Comparison of ENCODE assay signal across 7 cellular contexts in genomic region chr2:85886585-85886984, GRCh38. TPM values are rescaled to one million over a fixed set of nuclear protein-coding genes. Genes with fewer than 3 reads are reported as not detected.
A peak's percentile ranks its signal among the peaks of the same experiment; 100 is the strongest.
DNase-seq lines count a peak whose midpoint lies in the region; ATAC-seq and TF ChIP-seq lines count a peak whose summit lies in the region.

No MANE protein-coding gene starts in this region.

- no peak overlapping the region for H3K4me3 ChIP-seq in neuronal stem cell (ENCODE audit: low read length in 2 of 2)
- H3K4me3 ChIP-seq in testis: no peak overlapping the region

- no peak overlapping the region for H3K14ac ChIP-seq in neuronal stem cell (ENCODE audit: low read length)

- no peak overlapping the region for H3K4me2 ChIP-seq in neuronal stem cell (ENCODE audit: insufficient read depth, low read length, poor library complexity, severe bottlenecking)

- no peak overlapping the region for H2BK120ac ChIP-seq in neuronal stem cell (ENCODE audit: low read depth, low read length)

- H4K8ac ChIP-seq in neuronal stem cell (ENCODE audit: low read depth, low read length): no peak overlapping the region

- no peak overlapping the region for H2BK12ac ChIP-seq in neuronal stem cell (ENCODE audit: low read length)

- no peak for TF ChIP-seq POLR2A in testis (IDR thresholded peaks at IDR 0.05)

- peaks cover under 1% of the 10 kb centered on the region for H3K9me3 Mint-ChIP-seq in endothelial cell (ENCODE audit: unreplicated experiment)

- H3K4me3 Mint-ChIP-seq in endothelial cell (ENCODE audit: unreplicated experiment): peak overlapping the region; percentile 92

- no peak overlapping the region for H3K18ac ChIP-seq in neuronal stem cell (ENCODE audit: low read length)

- H3K36me3 ChIP-seq in neuronal stem cell (replicated peaks in 1 of 2; ENCODE audit: control insufficient read depth in 2 of 2, insufficient read depth in 2 of 2, low read length in 2 of 2) (no peaks in the 10 kb centered on the region), testis (ENCODE audit: low read depth, missing control alignments) (no peaks in the 10 kb centered on the region)

- H3K27ac Mint-ChIP-seq in endothelial cell (ENCODE audit: unreplicated experiment): no peak overlapping the region

- H3K9ac ChIP-seq in neuronal stem cell (ENCODE audit: low read depth, low read length, poor library complexity): peak overlapping the region; percentile 30

- TF ChIP-seq CTCF in endothelial cell (IDR thresholded peaks at IDR 0.05; ENCODE audit: unreplicated experiment): no peak
- no peak for TF ChIP-seq CTCF in testis (IDR thresholded peaks at IDR 0.05)

- H3K9me3 ChIP-seq in neuronal stem cell (replicated peaks in 1 of 2; ENCODE audit: control insufficient read depth in 2 of 2, insufficient read depth in 1 of 2, low read depth in 1 of 2, low read length in 2 of 2) (no peaks in the 10 kb centered on the region), testis (no peaks in the 10 kb centered on the region)

- WGBS in neuronal stem cell (ENCODE audit: extremely low coverage in 2 of 2, insufficient read length in 2 of 2, insufficient replicate concordance in 1 of 2), 2 donors: no CpG with 5 or more reads among the region's 11 CpGs
- 5 to 8% methylated on average over 11 of the region's 11 CpGs for WGBS in testis, 2 donors

- H3K4me1 ChIP-seq in neuronal stem cell (ENCODE audit: control insufficient read depth in 2 of 2, insufficient read depth in 1 of 2, low read depth in 1 of 2, low read length in 2 of 2) (peaks cover 8 to 22% of the 10 kb centered on the region in 2 donors), testis (peaks cover 31% of the 10 kb centered on the region)

- no peak overlapping the region for H2AK5ac ChIP-seq in neuronal stem cell (ENCODE audit: low read depth, low read length)

- DNase-seq in Kasumi-1 (lab: John Stamatoyannopoulos, UW) (peak; percentile 57 to 58), endothelial cell (ENCODE audit: low spot score) (no peak), neuronal stem cell (ENCODE audit: low spot score) (no peak), testis (peak; percentile 72)
- DNase-seq in activated CD8-positive, alpha-beta memory T cell treated with anti-CD3 and anti-CD28 coated beads for 4 hours (ENCODE audit: low read depth in 2 of 2): peak; percentile 34 to 44

- intact Hi-C loops in testis (cut with DNase I; ENCODE audit: low total_unique reads): loop anchor here (5.0 to 10.0 kb wide), 2 partner anchors 111 to 188 kb away; no protein-coding TSS in a partner anchor

- H2BK15ac ChIP-seq in neuronal stem cell (ENCODE audit: low read length): no peak overlapping the region

- peaks cover 36% of the 10 kb centered on the region for H3K36me3 Mint-ChIP-seq in endothelial cell (ENCODE audit: low read depth, unreplicated experiment)

- H3K4me1 Mint-ChIP-seq in endothelial cell (ENCODE audit: unreplicated experiment): peaks cover 50% of the 10 kb centered on the region

- H3K27me3 Mint-ChIP-seq in endothelial cell (ENCODE audit: unreplicated experiment): peaks cover 4% of the 10 kb centered on the region

- ATAC-seq in HG03520 (IDR thresholded peaks at IDR 0.05; ENCODE audit: unreplicated experiment) (no peak), HG03025 (IDR thresholded peaks at IDR 0.05; ENCODE audit: low FRiP score, unreplicated experiment) (no peak)

- no peak overlapping the region for H2BK5ac ChIP-seq in neuronal stem cell (ENCODE audit: low read length)

- no peaks in the 10 kb centered on the region for H3K79me1 ChIP-seq in neuronal stem cell (ENCODE audit: low read depth, low read length)

- H4K91ac ChIP-seq in neuronal stem cell (ENCODE audit: low read depth, low read length, poor library complexity): no peak overlapping the region

- H3K27ac ChIP-seq in neuronal stem cell (replicated peaks; ENCODE audit: low read length) (no peak overlapping the region), testis (peak overlapping the region; percentile 41 to 92)

- H3K4ac ChIP-seq in neuronal stem cell (ENCODE audit: low read length): no peak overlapping the region

- H3K27me3 ChIP-seq in neuronal stem cell (ENCODE audit: control insufficient read depth in 3 of 3, insufficient read depth in 3 of 3, low read depth in 1 of 3, low read length in 3 of 3) (peaks cover 0 to 39% (median 18%) of the 10 kb centered on the region in 3 experiments), testis (no peaks in the 10 kb centered on the region)

- H3K23ac ChIP-seq in neuronal stem cell (ENCODE audit: low read depth, low read length, poor library complexity): no peak overlapping the region

- H2AFZ ChIP-seq in neuronal stem cell (ENCODE audit: low read length): peak overlapping the region; percentile 43

RNA-seq across cellular contexts. Expression of gene ST3GAL5, which starts 2.2 kb away (rescaled TPM):
- total RNA-seq in endothelial cell (ENCODE audit: unreplicated experiment) (49.8 TPM), testis (10 to 100 TPM; 38.3 to 60.0 TPM)
- 5.0 TPM for polyA plus RNA-seq in neuronal stem cell (2013, experiment 1 of 2)
- polyA plus RNA-seq in neuronal stem cell (2013, experiment 2 of 2): 5.3 TPM
- polyA plus RNA-seq in testis (ENCODE audit: insufficient read depth, low read depth, low replicate concordance): 48.2 TPM

Comparison
In these comparisons a context has a peak if more than half of its experiments do, and no peak if none do; other contexts are left out.
1. DNase-seq: peak in Kasumi-1 (2 of 2), activated CD8-positive, alpha-beta memory T cell treated with anti-CD3 and anti-CD28 coated beads for 4 hours (2 of 2) and testis (single experiment); none in endothelial cell (single experiment) and neuronal stem cell (single experiment).